Comparison of ENCODE assay signal across 10 cellular contexts in genomic region chr6:157831424-157832249, GRCh38. TPM values are rescaled to one million over a fixed set of nuclear protein-coding genes. Genes with fewer than 3 reads are reported as not detected.
DNase-seq lines count a peak whose midpoint lies in the region; ATAC-seq, FAIRE-seq and TF ChIP-seq lines count a peak whose summit lies in the region.
"Had no signal": no experiment of that assay in that cellular context is flagged by ENCODE, and none has a peak within 500 bp of the region (broad histone marks: within the 10 kb centered on the region; RNA-seq: fewer than 3 reads in every experiment).

No MANE protein-coding gene starts in this region.

- no peak overlapping the region for H3K9ac ChIP-seq in endothelial cell of umbilical vein (replicated peaks; ENCODE audit: extremely low read depth, insufficient read depth, low read length)

- no peak overlapping the region for H3K4me3 Mint-ChIP-seq in Calu3 (ENCODE audit: low read depth, unreplicated experiment)

- DNase-seq in NCI-H748 (lab: John Stamatoyannopoulos, UW; ENCODE audit: unreplicated experiment) (peak; percentile 8), NCI-H748 treated with DMSO at 0.1 percent for 48 hours (lab: John Stamatoyannopoulos, UW) (no peak), NCI-H82 (lab: John Stamatoyannopoulos, UW) (peak; percentile 93), endothelial cell of umbilical vein (ENCODE audit: low read depth, low spot score) (no peak), pancreas (no peak), NCI-H187 treated with DMSO at 0.1 percent for 48 hours (lab: John Stamatoyannopoulos, UW) (no peak), NCI-H1105 (lab: John Stamatoyannopoulos, UW) (no peak), Calu3 (no peak)
- DNase-seq: kidney glomerular epithelial cell, T-helper 9 cell had no signal

- H3K9me3 ChIP-seq in endothelial cell of umbilical vein (replicated peaks; ENCODE audit: control insufficient read depth, insufficient read depth, low read length): no peaks in the 10 kb centered on the region
- H3K9me3 ChIP-seq in pancreas: no peaks in the 10 kb centered on the region

- BruUV-seq in endothelial cell of umbilical vein (replicated peaks; lab: Mats Ljungman, UMichigan): no TSS peak
- BruUV-seq in Calu3 (replicated peaks; lab: Mats Ljungman, UMichigan): no TSS peak

- no peaks in the 10 kb centered on the region for H3K27me3 Mint-ChIP-seq in Calu3 (ENCODE audit: unreplicated experiment)

- TF ChIP-seq POLR2A in endothelial cell of umbilical vein (IDR thresholded peaks at IDR 0.05; ENCODE audit: low read depth, low read length): no peak

- FAIRE-seq in endothelial cell of umbilical vein (lab: Jason Lieb, UNC) (no peak), pancreas (lab: Jason Lieb, UNC) (no peak)

- H3K27ac Mint-ChIP-seq in Calu3 (ENCODE audit: unreplicated experiment): no peak overlapping the region

- intact Hi-C loops in endothelial cell of umbilical vein (cut with micrococcal nuclease) (no loop called here), pancreas (cut with DNase I) (no loop called here), Calu3 (cut with micrococcal nuclease; ENCODE audit: unreplicated experiment) (no loop called here)

- H3K9me1 ChIP-seq in endothelial cell of umbilical vein (replicated peaks; ENCODE audit: control insufficient read depth, extremely low read depth, insufficient read depth, low read length): no peaks in the 10 kb centered on the region

- peaks cover 4% of the 10 kb centered on the region for H3K9me3 Mint-ChIP-seq in Calu3 (ENCODE audit: low read depth, unreplicated experiment)

- H3K4me1 ChIP-seq in endothelial cell of umbilical vein (ENCODE audit: control insufficient read depth, extremely low read depth, insufficient read depth, low read length): peaks cover 32% of the 10 kb centered on the region
- H3K4me1 ChIP-seq in pancreas: peaks cover 0 to 5% (median 0%) of the 10 kb centered on the region in 3 donors

- dilution Hi-C loops in endothelial cell of umbilical vein (cut with MboI; ENCODE audit: extremely low pct_ligation_motif_present, low sequenced_read_pairs): no loop called here

- peaks cover 26% of the 10 kb centered on the region for H4K20me1 ChIP-seq in endothelial cell of umbilical vein (replicated peaks; ENCODE audit: control insufficient read depth, extremely low read depth, insufficient read depth, low read length)

- no peaks in the 10 kb centered on the region for H3K27me3 ChIP-seq in endothelial cell of umbilical vein (ENCODE audit: control insufficient read depth in 2 of 2, insufficient read depth in 2 of 2, low read length in 2 of 2)
- no peaks in the 10 kb centered on the region for H3K27me3 ChIP-seq in pancreas

- H3K4me3 ChIP-seq in endothelial cell of umbilical vein (replicated peaks in 1 of 3; ENCODE audit: insufficient read depth in 1 of 3, low read depth in 1 of 3, low read length in 3 of 3) (no peak overlapping the region), pancreas (no peak overlapping the region)

- ATAC-seq in pancreas: peak in 3 of 4 donors; percentile 51 to 60 (median 58)

- H3K36me3 Mint-ChIP-seq in Calu3 (ENCODE audit: insufficient read depth, unreplicated experiment): no peaks in the 10 kb centered on the region

- TF ChIP-seq CTCF in endothelial cell of umbilical vein (IDR thresholded peaks at IDR 0.05; ENCODE audit: extremely low read depth in 1 of 2, insufficient read depth in 1 of 2, low read depth in 1 of 2, low read length in 2 of 2): no peak
- TF ChIP-seq CTCF in pancreas (IDR thresholded peaks at IDR 0.05): no peak
- TF ChIP-seq CTCF in Calu3 (IDR thresholded peaks at IDR 0.05; ENCODE audit: unreplicated experiment): no peak

- H3K4me1 Mint-ChIP-seq in Calu3 (ENCODE audit: low read depth, unreplicated experiment): peaks cover 22% of the 10 kb centered on the region

- H3K27ac ChIP-seq in endothelial cell of umbilical vein (ENCODE audit: insufficient read depth, low read depth, low read length) (peak overlapping the region; percentile 9), pancreas (no peak overlapping the region)

- no peak overlapping the region for H2AFZ ChIP-seq in endothelial cell of umbilical vein (ENCODE audit: low read depth, low read length)

- WGBS in pancreas, 2 donors: 65 to 73% methylated on average over 3 of the region's 3 CpGs

- POLR2A ChIA-PET in endothelial cell of umbilical vein (lab: Charles Lee): no interaction called here

- H3K36me3 ChIP-seq in endothelial cell of umbilical vein (ENCODE audit: control insufficient read depth in 2 of 2, extremely low read depth in 1 of 2, insufficient read depth in 2 of 2, low read length in 2 of 2) (no peaks in the 10 kb centered on the region), pancreas (no peaks in the 10 kb centered on the region)

- peaks cover 88% of the 10 kb centered on the region for H3K79me2 ChIP-seq in endothelial cell of umbilical vein (ENCODE audit: control insufficient read depth, insufficient read depth, low read length)

- CTCF ChIA-PET in endothelial cell of umbilical vein (lab: Charles Lee) (interaction anchor here (3.2 kb wide), 1 partner anchor 42 kb away, joined by 10 read pairs; no protein-coding TSS in a partner anchor), Calu3 (lab: Charles Lee) (no interaction called here)

- H3K4me2 ChIP-seq in endothelial cell of umbilical vein (ENCODE audit: insufficient read depth, low read length): no peak overlapping the region

TF ChIP-seq in endothelial cell of umbilical vein, 7 proteins besides CTCF, POLR2A, EP300 and RAD21:
- TF ChIP-seq FOS (IDR thresholded peaks at IDR 0.05; ENCODE audit: borderline replicate concordance, insufficient read depth, low read length): no peak
- no peak for TF ChIP-seq POLR2AphosphoS5 (IDR thresholded peaks at IDR 0.05; ENCODE audit: insufficient read depth, low read depth, low read length)
- no peak for TF ChIP-seq MYC (IDR thresholded peaks at IDR 0.05; ENCODE audit: low read depth, low read length)
- no peak for TF ChIP-seq JUN (IDR thresholded peaks at IDR 0.05; ENCODE audit: borderline replicate concordance, insufficient read depth, insufficient read length, low read depth)
- no peak for TF ChIP-seq EZH2 (IDR thresholded peaks at IDR 0.05; ENCODE audit: borderline replicate concordance, low read depth, low read length, severe bottlenecking)
- TF ChIP-seq GATA2 (IDR thresholded peaks at IDR 0.05; ENCODE audit: insufficient read depth, insufficient read length, low read depth, low read length): no peak
- no peak for TF ChIP-seq MAX (IDR thresholded peaks at IDR 0.05; ENCODE audit: insufficient read depth, insufficient read length)
TF ChIP-seq in endothelial cell of umbilical vein: peak in this region for 0.

RNA-seq across cellular contexts. Expression of gene SNX9, which starts 8.6 kb away (rescaled TPM):
- total RNA-seq in endothelial cell of umbilical vein (51.4 and 54.5 TPM in 2 replicates), pancreas (10 to 100 TPM; 14.6 to 27.4 (median 16.3) TPM), Calu3 (2022) (16.6 and 17.7 TPM in 2 replicates)
- polyA plus RNA-seq in endothelial cell of umbilical vein (22.7 and 27.5 TPM in 2 replicates), pancreas (10 to 100 TPM; 14.2 to 16.3 TPM)
- polyA plus RNA-seq in endothelial cell of umbilical vein (2011; cell fraction: cytosol; rRNA removed): 37.3 and 40.2 TPM in 2 replicates
- polyA plus RNA-seq in endothelial cell of umbilical vein (2011; cell fraction: nucleus; rRNA removed): 54.5 and 56.3 TPM in 2 replicates
- 32.2 and 32.5 TPM in 2 replicates for polyA plus RNA-seq in endothelial cell of umbilical vein (2012)
- 27.5 and 29.1 TPM in 2 replicates for polyA minus RNA-seq in endothelial cell of umbilical vein
- polyA minus RNA-seq in endothelial cell of umbilical vein (2011; cell fraction: cytosol; rRNA and poly(A)+ RNA removed): 12.6 TPM
- 25.7 and 25.8 TPM in 2 replicates for polyA minus RNA-seq in endothelial cell of umbilical vein (2011; cell fraction: nucleus; rRNA and poly(A)+ RNA removed)

Comparison
In these comparisons a context has a peak if more than half of its experiments do, and no peak if none do; other contexts are left out.
1. DNase-seq: peak in NCI-H748 (single experiment) and NCI-H82 (single experiment); none in NCI-H748 treated with DMSO at 0.1 percent for 48 hours (single experiment), endothelial cell of umbilical vein (single experiment), pancreas (0 of 6), NCI-H187 treated with DMSO at 0.1 percent for 48 hours (single experiment), NCI-H1105 (single experiment) and Calu3 (single experiment).